Comparison of ENCODE assay signal across 25 cellular contexts in the genomic region with DNA sequence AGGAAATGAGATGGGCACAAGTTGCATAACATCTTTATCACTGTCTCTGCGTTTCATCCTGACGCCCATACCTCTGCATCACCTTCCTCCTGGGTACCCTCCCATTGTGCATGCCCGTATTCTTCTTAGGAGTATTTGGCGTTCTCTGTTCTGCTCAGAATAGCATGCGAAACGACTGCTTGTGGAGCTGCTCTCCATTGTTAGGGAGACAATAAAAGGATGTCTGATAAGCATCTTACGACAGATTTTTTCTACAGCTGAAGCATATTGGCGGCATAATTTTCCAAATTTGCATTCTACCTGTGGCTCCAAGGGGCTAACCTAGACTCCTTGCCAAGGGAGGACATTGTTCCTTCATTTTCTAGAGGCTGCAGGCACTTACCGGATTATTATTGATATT.
"Had no signal": no experiment of that assay in that cellular context is flagged by ENCODE, and none has a peak within 500 bp of the region (broad histone marks: within the 10 kb centered on the region; RNA-seq: fewer than 3 reads in every experiment).

No MANE protein-coding gene starts in this region.

- H3K4me1 ChIP-seq: breast epithelium had no signal

- H3K36me3 Mint-ChIP-seq: activated CD8-positive, alpha-beta memory T cell treated with anti-CD3 and anti-CD28 coated beads, Interleukin-2, amount 10 ng/mL, durations not matched to agents 7 days and 5 days; activated naive CD4-positive, alpha-beta T cell treated with anti-CD3 and anti-CD28 coated beads, Interleukin-2, amount 50 U/mL, for 24 hours; WTC11 had no signal

- H3K27ac Mint-ChIP-seq: activated CD8-positive, alpha-beta memory T cell treated with anti-CD3 and anti-CD28 coated beads, Interleukin-2, amount 10 ng/mL, durations not matched to agents 7 days and 5 days; activated naive CD4-positive, alpha-beta T cell treated with anti-CD3 and anti-CD28 coated beads, Interleukin-2, amount 50 U/mL, for 24 hours; activated T-cell treated with anti-CD3 and anti-CD28 coated beads, Interleukin-2, amount 50 U/mL, for 24 hours; activated T-helper 1 cell treated with anti-CD3 and anti-CD28 coated beads, Interleukin-12 subunit alpha, Interleukin-12 subunit beta, Interleukin-2, Interleukin-4 antibody, amounts not matched to agents 30 ng/mL and 10 ng/mL and 1 ng/mL, durations not matched to agents 14 hours and 24 hours and 36 hours; T-helper 17 cell; WTC11 had no signal

- FAIRE-seq: K562, RCC 7860 had no signal

- H3K9me3 ChIP-seq: breast epithelium had no signal

- H3K4me3 Mint-ChIP-seq: activated CD8-positive, alpha-beta memory T cell treated with anti-CD3 and anti-CD28 coated beads, Interleukin-2, amount 10 ng/mL, durations not matched to agents 7 days and 5 days; activated naive CD4-positive, alpha-beta T cell treated with anti-CD3 and anti-CD28 coated beads, Interleukin-2, amount 50 U/mL, for 24 hours; activated T-cell treated with anti-CD3 and anti-CD28 coated beads, Interleukin-2, amount 50 U/mL, for 24 hours; activated T-helper 1 cell treated with anti-CD3 and anti-CD28 coated beads, Interleukin-12 subunit alpha, Interleukin-12 subunit beta, Interleukin-2, Interleukin-4 antibody, amounts not matched to agents 30 ng/mL and 10 ng/mL and 1 ng/mL, durations not matched to agents 14 hours and 24 hours and 36 hours; T-helper 17 cell; WTC11 had no signal

- H3K4me3 ChIP-seq: breast epithelium, K562 had no signal

- H3K27me3 ChIP-seq: breast epithelium had no signal

- DNase-seq: activated CD4-positive, alpha-beta T cell treated with anti-CD3 and anti-CD28 coated beads for 48 hours; activated CD4-positive, alpha-beta T cell treated with anti-CD3 and anti-CD28 coated beads, Interleukin-2, amount 50 U/mL, for 48 hours; activated CD4-positive, CD25-positive, alpha-beta regulatory T cell treated with anti-CD3 and anti-CD28 coated beads, Interleukin-2, amount 50 U/mL, for 72 hours; activated CD8-positive, alpha-beta memory T cell treated with anti-CD3 and anti-CD28 coated beads, Interleukin-2, amount 10 ng/mL, durations not matched to agents 7 days and 5 days; activated effector memory CD4-positive, alpha-beta T cell treated with Interleukin-2 at 50 U/mL for 16 hours; activated naive CD4-positive, alpha-beta T cell; activated T-cell treated with anti-CD3 and anti-CD28 coated beads, Interleukin-2, amount 50 U/mL, for 24 hours; aorta; central memory CD4-positive, alpha-beta T cell; Karpas-422; NCI-H1105 treated with DMSO at 0.1 percent for 48 hours; NCI-H146; NCI-H187 treated with DMSO at 0.1 percent for 48 hours; NCI-H2081 treated with DMSO at 0.1 percent for 48 hours; NCI-H2171 treated with DMSO at 0.1 percent for 48 hours; NCI-H524; SIG-M5; T-helper 17 cell; T-helper 9 cell had no signal

- H3K4me1 Mint-ChIP-seq: activated CD8-positive, alpha-beta memory T cell treated with anti-CD3 and anti-CD28 coated beads, Interleukin-2, amount 10 ng/mL, durations not matched to agents 7 days and 5 days; activated naive CD4-positive, alpha-beta T cell treated with anti-CD3 and anti-CD28 coated beads, Interleukin-2, amount 50 U/mL, for 24 hours; T-helper 17 cell had no signal

- ATAC-seq: activated CD8-positive, alpha-beta memory T cell treated with anti-CD3 and anti-CD28 coated beads, Interleukin-2, amount 10 ng/mL, durations not matched to agents 7 days and 5 days; K562; T-helper 17 cell; WTC11 had no signal

- H3K36me3 ChIP-seq: breast epithelium had no signal

- H3K27ac ChIP-seq: breast epithelium had no signal

- H3K9me3 Mint-ChIP-seq: activated naive CD4-positive, alpha-beta T cell treated with anti-CD3 and anti-CD28 coated beads, Interleukin-2, amount 50 U/mL, for 24 hours; activated T-cell treated with anti-CD3 and anti-CD28 coated beads, Interleukin-2, amount 50 U/mL, for 24 hours; activated T-helper 1 cell treated with anti-CD3 and anti-CD28 coated beads, Interleukin-12 subunit alpha, Interleukin-12 subunit beta, Interleukin-2, Interleukin-4 antibody, amounts not matched to agents 30 ng/mL and 10 ng/mL and 1 ng/mL, durations not matched to agents 14 hours and 24 hours and 36 hours had no signal
